ENCODE assay signal across 28 cellular contexts in genomic region chr10:71042699-71043098, GRCh38.
"Had no signal": no experiment of that assay in that cellular context is flagged by ENCODE, and none has a peak within 500 bp of the region (broad histone marks: within the 10 kb centered on the region; RNA-seq: fewer than 3 reads in every experiment).

No MANE protein-coding gene starts in this region.

- H3K4me1 ChIP-seq: colonic mucosa, esophagus squamous epithelium, gastroesophageal sphincter had no signal

- H3K9me3 Mint-ChIP-seq: activated CD4-positive, alpha-beta memory T cell treated with anti-CD3 and anti-CD28 coated beads for 36 hours; activated CD4-positive, alpha-beta T cell treated with anti-CD3 and anti-CD28 coated beads, Interleukin-2, amount 10 ng/mL, durations not matched to agents 24 days and 14 days; activated T-helper 1 cell treated with anti-CD3 and anti-CD28 coated beads, Interleukin-12 subunit alpha, Interleukin-12 subunit beta, Interleukin-2, Interleukin-4 antibody, amounts not matched to agents 30 ng/mL and 10 ng/mL and 1 ng/mL, durations not matched to agents 14 hours and 24 hours and 36 hours; activated T-helper 2 cell treated with anti-CD3 and anti-CD28 coated beads, Interferon-gamma antibody, Interleukin-2, Interleukin-4, amounts not matched to agents 10 μg/mL and 5 μg/mL and 100 μg/mL, durations not matched to agents 14 hours and 24 hours and 36 hours had no signal

- ATAC-seq: activated CD4-positive, alpha-beta T cell treated with anti-CD3 and anti-CD28 coated beads for 36 hours; activated CD8-positive, alpha-beta memory T cell treated with anti-CD3 and anti-CD28 coated beads, Interleukin-2, amount 10 ng/mL, durations not matched to agents 7 days and 5 days; activated CD8-positive, alpha-beta T cell treated with anti-CD3 and anti-CD28 coated beads, Interleukin-2, amount 10 ng/mL, durations not matched to agents 7 days and 5 days; body of pancreas; gastroesophageal sphincter had no signal

- H3K27ac ChIP-seq: body of pancreas, colonic mucosa, epithelial cell of prostate, esophagus squamous epithelium, gastroesophageal sphincter had no signal

- H3K4me3 ChIP-seq: body of pancreas, colonic mucosa, esophagus squamous epithelium, gastroesophageal sphincter had no signal

- H3K36me3 Mint-ChIP-seq: activated CD4-positive, alpha-beta memory T cell treated with anti-CD3 and anti-CD28 coated beads for 36 hours; activated CD8-positive, alpha-beta memory T cell treated with anti-CD3 and anti-CD28 coated beads, Interleukin-2, amount 10 ng/mL, durations not matched to agents 7 days and 5 days; activated naive CD8-positive, alpha-beta T cell had no signal

- H3K36me3 ChIP-seq: colonic mucosa, esophagus squamous epithelium, gastroesophageal sphincter had no signal

- H3K4me3 Mint-ChIP-seq: activated CD4-positive, alpha-beta memory T cell treated with anti-CD3 and anti-CD28 coated beads for 36 hours; activated CD4-positive, alpha-beta T cell treated with anti-CD3 and anti-CD28 coated beads for 36 hours; activated CD4-positive, alpha-beta T cell treated with anti-CD3 and anti-CD28 coated beads, Interleukin-2, amount 10 ng/mL, durations not matched to agents 24 days and 14 days; activated CD8-positive, alpha-beta memory T cell treated with anti-CD3 and anti-CD28 coated beads, Interleukin-2, amount 10 ng/mL, durations not matched to agents 7 days and 5 days; activated CD8-positive, alpha-beta T cell treated with anti-CD3 and anti-CD28 coated beads, Interleukin-2, amount 10 ng/mL, durations not matched to agents 7 days and 5 days; activated naive CD8-positive, alpha-beta T cell; activated T-helper 1 cell treated with anti-CD3 and anti-CD28 coated beads, Interleukin-12 subunit alpha, Interleukin-12 subunit beta, Interleukin-2, Interleukin-4 antibody, amounts not matched to agents 30 ng/mL and 10 ng/mL and 1 ng/mL, durations not matched to agents 14 hours and 24 hours and 36 hours had no signal

- H3K27ac Mint-ChIP-seq: activated CD4-positive, alpha-beta memory T cell treated with anti-CD3 and anti-CD28 coated beads for 36 hours; activated CD4-positive, alpha-beta T cell treated with anti-CD3 and anti-CD28 coated beads for 36 hours; activated CD4-positive, alpha-beta T cell treated with anti-CD3 and anti-CD28 coated beads, Interleukin-2, amount 10 ng/mL, durations not matched to agents 24 days and 14 days; activated CD8-positive, alpha-beta memory T cell treated with anti-CD3 and anti-CD28 coated beads, Interleukin-2, amount 10 ng/mL, durations not matched to agents 7 days and 5 days; activated CD8-positive, alpha-beta T cell treated with anti-CD3 and anti-CD28 coated beads, Interleukin-2, amount 10 ng/mL, durations not matched to agents 7 days and 5 days; activated naive CD8-positive, alpha-beta T cell; activated T-helper 1 cell treated with anti-CD3 and anti-CD28 coated beads, Interleukin-12 subunit alpha, Interleukin-12 subunit beta, Interleukin-2, Interleukin-4 antibody, amounts not matched to agents 30 ng/mL and 10 ng/mL and 1 ng/mL, durations not matched to agents 14 hours and 24 hours and 36 hours; activated T-helper 2 cell treated with anti-CD3 and anti-CD28 coated beads, Interferon-gamma antibody, Interleukin-2, Interleukin-4, amounts not matched to agents 10 μg/mL and 5 μg/mL and 100 μg/mL, durations not matched to agents 14 hours and 24 hours and 36 hours had no signal

- H3K4me1 Mint-ChIP-seq: activated CD4-positive, alpha-beta T cell treated with anti-CD3 and anti-CD28 coated beads for 36 hours; activated CD4-positive, alpha-beta T cell treated with anti-CD3 and anti-CD28 coated beads, Interleukin-2, amount 10 ng/mL, durations not matched to agents 24 days and 14 days had no signal

- H3K27me3 ChIP-seq: body of pancreas, colonic mucosa had no signal

- H3K27me3 Mint-ChIP-seq: activated CD4-positive, alpha-beta T cell treated with anti-CD3 and anti-CD28 coated beads for 36 hours; activated CD4-positive, alpha-beta T cell treated with anti-CD3 and anti-CD28 coated beads, Interleukin-2, amount 10 ng/mL, durations not matched to agents 24 days and 14 days; activated CD8-positive, alpha-beta memory T cell treated with anti-CD3 and anti-CD28 coated beads, Interleukin-2, amount 10 ng/mL, durations not matched to agents 7 days and 5 days; activated naive CD8-positive, alpha-beta T cell had no signal

- H3K9me3 ChIP-seq: body of pancreas, colonic mucosa, esophagus squamous epithelium, gastroesophageal sphincter had no signal

- DNase-seq: activated CD4-positive, alpha-beta memory T cell treated with anti-CD3 and anti-CD28 coated beads for 36 hours; activated CD4-positive, alpha-beta T cell treated with anti-CD3 and anti-CD28 coated beads for 36 hours; activated CD4-positive, alpha-beta T cell treated with anti-CD3 and anti-CD28 coated beads, Interleukin-2, amount 10 ng/mL, durations not matched to agents 24 days and 14 days; activated CD4-positive, CD25-positive, alpha-beta regulatory T cell; activated CD4-positive, CD25-positive, alpha-beta regulatory T cell treated with anti-CD3 and anti-CD28 coated beads, Interleukin-2, amount 50 U/mL, for 72 hours; activated CD8-positive, alpha-beta memory T cell treated with anti-CD3 and anti-CD28 coated beads, Interleukin-2, amount 10 ng/mL, durations not matched to agents 7 days and 5 days; activated CD8-positive, alpha-beta memory T cell treated with anti-CD3 and anti-CD28 coated beads, Interleukin-2, amount 50 U/mL, for 4 hours; activated CD8-positive, alpha-beta T cell treated with anti-CD3 and anti-CD28 coated beads, Interleukin-2, amount 10 ng/mL, durations not matched to agents 7 days and 5 days; activated gamma-delta T cell treated with Interleukin-2 at 50 U/mL for 16 hours; activated naive CD4-positive, alpha-beta T cell treated with anti-CD3 and anti-CD28 coated beads, Interleukin-2, amount 50 U/mL, for 16 hours; activated naive CD4-positive, alpha-beta T cell treated with Interleukin-2 at 50 U/mL for 16 hours; activated T-cell treated with anti-CD3 and anti-CD28 coated beads, Interleukin-2, amount 50 U/mL, for 1 hour; activated T-cell treated with anti-CD3 and anti-CD28 coated beads, Interleukin-2, amount 50 U/mL, for 48 hours; amygdala; body of pancreas; central memory CD4-positive, alpha-beta T cell; cerebellar nuclear complex; colonic mucosa; effector CD8-positive, alpha-beta T cell; esophagus squamous epithelium; foreskin melanocyte; T-helper 1 cell; T-helper 2 cell had no signal
